In the genomic region with DNA sequence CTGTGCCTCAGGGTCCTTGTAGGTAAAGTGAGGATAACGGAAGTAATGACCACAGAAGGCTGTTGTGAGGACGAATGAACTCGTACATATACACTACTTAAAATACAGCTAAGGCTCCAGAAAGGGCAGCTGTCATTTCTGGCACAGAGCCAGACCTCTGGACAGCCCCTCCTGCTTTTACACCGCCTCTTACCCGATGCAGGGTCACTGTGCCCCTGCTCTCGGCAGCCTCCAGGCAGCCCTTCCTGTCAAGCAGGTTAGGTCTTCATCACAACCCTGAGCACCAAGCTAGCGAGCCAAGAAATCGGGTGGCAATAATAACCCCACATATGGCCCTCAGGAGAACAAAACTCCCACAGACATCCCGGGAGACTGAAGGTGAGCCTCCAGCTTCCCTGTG, we compare ENCODE assay signal across 1 cellular context.
TF ChIP-seq lines count a peak whose summit lies in the region.

No MANE protein-coding gene starts in this region.

TF ChIP-seq in GM23338, 12 proteins besides CTCF, POLR2A, EP300 and RAD21 (continued from another document):
- TF ChIP-seq STAT1 (IDR thresholded peaks at IDR 0.05; ENCODE audit: unreplicated experiment), result no peak
- TF ChIP-seq, protein P1, sequence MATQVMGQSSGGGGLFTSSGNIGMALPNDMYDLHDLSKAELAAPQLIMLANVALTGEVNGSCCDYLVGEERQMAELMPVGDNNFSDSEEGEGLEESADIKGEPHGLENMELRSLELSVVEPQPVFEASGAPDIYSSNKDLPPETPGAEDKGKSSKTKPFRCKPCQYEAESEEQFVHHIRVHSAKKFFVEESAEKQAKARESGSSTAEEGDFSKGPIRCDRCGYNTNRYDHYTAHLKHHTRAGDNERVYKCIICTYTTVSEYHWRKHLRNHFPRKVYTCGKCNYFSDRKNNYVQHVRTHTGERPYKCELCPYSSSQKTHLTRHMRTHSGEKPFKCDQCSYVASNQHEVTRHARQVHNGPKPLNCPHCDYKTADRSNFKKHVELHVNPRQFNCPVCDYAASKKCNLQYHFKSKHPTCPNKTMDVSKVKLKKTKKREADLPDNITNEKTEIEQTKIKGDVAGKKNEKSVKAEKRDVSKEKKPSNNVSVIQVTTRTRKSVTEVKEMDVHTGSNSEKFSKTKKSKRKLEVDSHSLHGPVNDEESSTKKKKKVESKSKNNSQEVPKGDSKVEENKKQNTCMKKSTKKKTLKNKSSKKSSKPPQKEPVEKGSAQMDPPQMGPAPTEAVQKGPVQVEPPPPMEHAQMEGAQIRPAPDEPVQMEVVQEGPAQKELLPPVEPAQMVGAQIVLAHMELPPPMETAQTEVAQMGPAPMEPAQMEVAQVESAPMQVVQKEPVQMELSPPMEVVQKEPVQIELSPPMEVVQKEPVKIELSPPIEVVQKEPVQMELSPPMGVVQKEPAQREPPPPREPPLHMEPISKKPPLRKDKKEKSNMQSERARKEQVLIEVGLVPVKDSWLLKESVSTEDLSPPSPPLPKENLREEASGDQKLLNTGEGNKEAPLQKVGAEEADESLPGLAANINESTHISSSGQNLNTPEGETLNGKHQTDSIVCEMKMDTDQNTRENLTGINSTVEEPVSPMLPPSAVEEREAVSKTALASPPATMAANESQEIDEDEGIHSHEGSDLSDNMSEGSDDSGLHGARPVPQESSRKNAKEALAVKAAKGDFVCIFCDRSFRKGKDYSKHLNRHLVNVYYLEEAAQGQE (IDR thresholded peaks at IDR 0.05; ENCODE audit: unreplicated experiment), result no peak
